1 cellular context compared by ENCODE assay signal in the genomic region with DNA sequence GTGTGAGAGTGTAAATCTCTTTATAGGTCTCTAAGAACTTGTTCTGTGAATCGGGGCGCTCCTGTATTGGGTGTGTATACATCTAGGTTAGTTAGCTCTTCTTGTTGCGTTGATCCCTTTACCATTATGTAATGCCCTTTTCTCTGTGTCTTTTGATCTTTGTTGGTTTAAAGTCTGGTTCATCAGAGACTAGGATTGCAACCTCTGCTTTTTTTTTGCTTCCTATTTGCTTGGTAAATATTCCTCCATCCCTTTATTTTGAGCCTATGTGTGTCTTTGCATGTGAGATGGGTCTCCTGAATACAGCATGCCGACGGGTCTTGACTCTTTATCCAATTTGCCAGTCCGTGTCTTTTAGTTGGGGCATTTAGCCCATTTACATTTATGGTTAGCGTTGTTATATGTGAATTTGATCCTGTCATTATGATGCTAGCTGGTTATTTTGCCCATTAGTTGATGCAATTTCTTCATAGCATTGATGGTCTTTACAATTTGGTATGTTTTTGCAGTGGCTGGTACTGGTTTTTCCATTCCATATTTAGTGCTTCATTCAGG.
TF ChIP-seq lines count a peak whose summit lies in the region.
"Not testable (repeated sequence)": the region's sequence is repeated elsewhere in the genome, so short reads cannot be mapped to it uniquely, and the experiment has no call there.

No MANE protein-coding gene starts in this region.

TF ChIP-seq in HepG2, 621 proteins besides CTCF, POLR2A, EP300 and RAD21 (continued from another document):
- TF ChIP-seq ZNF710 (CRISPR knock-in tag; IDR thresholded peaks at IDR 0.05; ENCODE audit: borderline replicate concordance) (peak; percentile 86; the same call in 1 of the 2 replicates), JUNB (CRISPR knock-in tag; IDR thresholded peaks at IDR 0.05; ENCODE audit: borderline replicate concordance) (peak; percentile 73; the same call in 1 of the 2 replicates), PITX1 (CRISPR knock-in tag; IDR thresholded peaks at IDR 0.05) (peak; percentile 73; the same call in 1 of the 2 replicates), TBL1XR1 (IDR thresholded peaks at IDR 0.05; ENCODE audit: borderline replicate concordance, low read length, partially characterized antibody) (peak; percentile 64), SAP130 (CRISPR knock-in tag; IDR thresholded peaks at IDR 0.05; ENCODE audit: low read depth) (peak; percentile 61), ZNF614 (CRISPR knock-in tag; IDR thresholded peaks at IDR 0.05; ENCODE audit: borderline replicate concordance) (peak; percentile 77), PHF21A (CRISPR knock-in tag; IDR thresholded peaks at IDR 0.05) (peak; percentile 57; the same call in 1 of the 2 replicates), ZNF354B (CRISPR knock-in tag; IDR thresholded peaks at IDR 0.05) (peak; percentile 95; the same call in 1 of the 2 replicates), TBX2 (CRISPR knock-in tag; IDR thresholded peaks at IDR 0.05; ENCODE audit: borderline replicate concordance) (peak; percentile 57; the same call in 1 of the 2 replicates), FOXJ3 (CRISPR knock-in tag; IDR thresholded peaks at IDR 0.05; ENCODE audit: borderline replicate concordance) (peak; percentile 85; the same call in 1 of the 2 replicates), TFDP1 (CRISPR knock-in tag; IDR thresholded peaks at IDR 0.05; ENCODE audit: borderline replicate concordance) (0 out of 2 replicates have a peak, but pooled peaks have one; percentile 13), HOXA9 (CRISPR knock-in tag; IDR thresholded peaks at IDR 0.05; ENCODE audit: borderline replicate concordance) (peak; percentile 26; the same call in 1 of the 2 replicates), ARID5B (CRISPR knock-in tag; IDR thresholded peaks at IDR 0.05) (peak; percentile 91), MAFK (conservative IDR thresholded peaks at IDR 0.05 in 1 of 2, IDR thresholded peaks at IDR 0.05 in 1 of 2; ENCODE audit: low read length in 2 of 2) (peak; percentile 39 to 59), ZNF335 (CRISPR knock-in tag; IDR thresholded peaks at IDR 0.05) (0 out of 2 replicates have a peak, but pooled peaks have one; percentile 30), MIER2 (CRISPR knock-in tag; IDR thresholded peaks at IDR 0.05) (0 out of 2 replicates have a peak, but pooled peaks have one; percentile 39), RARA (CRISPR knock-in tag; IDR thresholded peaks at IDR 0.05) (peak; percentile 84), ZNF205 (CRISPR knock-in tag; IDR thresholded peaks at IDR 0.05) (0 out of 2 replicates have a peak, but pooled peaks have one; percentile 27), ZGPAT (CRISPR knock-in tag; IDR thresholded peaks at IDR 0.05) (peak; percentile 83), TEF (CRISPR knock-in tag; IDR thresholded peaks at IDR 0.05) (peak; percentile 80; the same call in 1 of the 2 replicates), ZNF292 (CRISPR knock-in tag; IDR thresholded peaks at IDR 0.05; ENCODE audit: borderline replicate concordance, low read depth) (peak; percentile 33; the same call in 1 of the 2 replicates), GABPA (CRISPR knock-in tag; IDR thresholded peaks at IDR 0.05; ENCODE audit: low read depth) (0 out of 2 replicates have a peak, but pooled peaks have one; percentile 15), POGZ (CRISPR knock-in tag; IDR thresholded peaks at IDR 0.05) (peak; percentile 91), MAX (IDR thresholded peaks at IDR 0.05) (0 out of 2 replicates have a peak, but pooled peaks have one; percentile 25), ZMYM4 (CRISPR knock-in tag; IDR thresholded peaks at IDR 0.05) (peak; percentile 87), MED1 (CRISPR knock-in tag; IDR thresholded peaks at IDR 0.05) (peak; percentile 62), FOXK1 (CRISPR knock-in tag; IDR thresholded peaks at IDR 0.05; ENCODE audit: borderline replicate concordance, low read depth) (peak; percentile 77), SNAPC2 (CRISPR knock-in tag; IDR thresholded peaks at IDR 0.05) (0 out of 2 replicates have a peak, but pooled peaks have one; percentile 56), ZNF317 (CRISPR knock-in tag; IDR thresholded peaks at IDR 0.05) (peak; percentile 57; the same call in 1 of the 2 replicates), ATF7 (IDR thresholded peaks at IDR 0.05) (peak; percentile 33; the same call in 1 of the 2 replicates), NR2F2 (IDR thresholded peaks at IDR 0.05; ENCODE audit: borderline replicate concordance, low read depth) (peak; percentile 49; the same call in 1 of the 2 replicates), ZNF644 (CRISPR knock-in tag; IDR thresholded peaks at IDR 0.05; ENCODE audit: low read depth) (peak; percentile 81)
- TF ChIP-seq, protein P1, sequence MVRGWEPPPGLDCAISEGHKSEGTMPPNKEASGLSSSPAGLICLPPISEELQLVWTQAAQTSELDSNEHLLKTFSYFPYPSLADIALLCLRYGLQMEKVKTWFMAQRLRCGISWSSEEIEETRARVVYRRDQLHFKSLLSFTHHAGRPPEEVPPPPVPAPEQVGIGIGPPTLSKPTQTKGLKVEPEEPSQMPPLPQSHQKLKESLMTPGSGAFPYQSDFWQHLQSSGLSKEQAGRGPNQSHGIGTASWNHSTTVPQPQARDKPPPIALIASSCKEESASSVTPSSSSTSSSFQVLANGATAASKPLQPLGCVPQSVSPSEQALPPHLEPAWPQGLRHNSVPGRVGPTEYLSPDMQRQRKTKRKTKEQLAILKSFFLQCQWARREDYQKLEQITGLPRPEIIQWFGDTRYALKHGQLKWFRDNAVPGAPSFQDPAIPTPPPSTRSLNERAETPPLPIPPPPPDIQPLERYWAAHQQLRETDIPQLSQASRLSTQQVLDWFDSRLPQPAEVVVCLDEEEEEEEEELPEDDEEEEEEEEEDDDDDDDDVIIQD (CRISPR knock-in tag; IDR thresholded peaks at IDR 0.05; ENCODE audit: low read depth): peak; percentile 97
- TF ChIP-seq, protein P2, sequence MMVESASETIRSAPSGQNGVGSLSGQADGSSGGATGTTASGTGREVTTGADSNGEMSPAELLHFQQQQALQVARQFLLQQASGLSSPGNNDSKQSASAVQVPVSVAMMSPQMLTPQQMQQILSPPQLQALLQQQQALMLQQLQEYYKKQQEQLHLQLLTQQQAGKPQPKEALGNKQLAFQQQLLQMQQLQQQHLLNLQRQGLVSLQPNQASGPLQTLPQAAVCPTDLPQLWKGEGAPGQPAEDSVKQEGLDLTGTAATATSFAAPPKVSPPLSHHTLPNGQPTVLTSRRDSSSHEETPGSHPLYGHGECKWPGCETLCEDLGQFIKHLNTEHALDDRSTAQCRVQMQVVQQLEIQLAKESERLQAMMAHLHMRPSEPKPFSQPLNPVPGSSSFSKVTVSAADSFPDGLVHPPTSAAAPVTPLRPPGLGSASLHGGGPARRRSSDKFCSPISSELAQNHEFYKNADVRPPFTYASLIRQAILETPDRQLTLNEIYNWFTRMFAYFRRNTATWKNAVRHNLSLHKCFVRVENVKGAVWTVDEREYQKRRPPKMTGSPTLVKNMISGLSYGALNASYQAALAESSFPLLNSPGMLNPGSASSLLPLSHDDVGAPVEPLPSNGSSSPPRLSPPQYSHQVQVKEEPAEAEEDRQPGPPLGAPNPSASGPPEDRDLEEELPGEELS (CRISPR knock-in tag; IDR thresholded peaks at IDR 0.05): peak; percentile 90
- TF ChIP-seq GABPA (IDR thresholded peaks at IDR 0.05; ENCODE audit: low read depth, low read length); ATF7 (CRISPR knock-in tag; IDR thresholded peaks at IDR 0.05): not testable (repeated sequence)
